ENCODE assay signal across 1 cellular context in genomic region chr6:42960243-42961019, GRCh38.
A peak's percentile ranks its signal among the peaks of the same experiment; 100 is the strongest.
TF ChIP-seq lines count a peak whose summit lies in the region.

Gene GNMT, plus strand, starts transcription at chr6:42960754. Its CDS starts 14 bp downstream, at chr6:42960768.

TF ChIP-seq in HEK293, 187 proteins besides CTCF, POLR2A, EP300 and RAD21 (continued from another document and continues in another):
- TF ChIP-seq ZBTB49 (tag by site-specific recombination; IDR thresholded peaks at IDR 0.05; ENCODE audit: low read depth): no peak
- TF ChIP-seq ZNF626 (tag by site-specific recombination; IDR thresholded peaks at IDR 0.05): no peak
- TF ChIP-seq ZEB2 (tag by site-specific recombination; IDR thresholded peaks at IDR 0.05): 0 out of 2 replicates have a peak, but pooled peaks have one; percentile 44
- peak; percentile 59; the same call in 1 of the 2 replicates for TF ChIP-seq GLIS2 (tag by site-specific recombination; IDR thresholded peaks at IDR 0.05)
- TF ChIP-seq ZNF488 (tag by site-specific recombination; IDR thresholded peaks at IDR 0.05): no peak
- no peak for TF ChIP-seq ZNF221 (tag by site-specific recombination; IDR thresholded peaks at IDR 0.05; ENCODE audit: borderline replicate concordance)
- TF ChIP-seq ZNF776 (tag by site-specific recombination; IDR thresholded peaks at IDR 0.05; ENCODE audit: borderline replicate concordance): no peak
- TF ChIP-seq ZNF629 (tag by site-specific recombination; IDR thresholded peaks at IDR 0.05): no peak
- TF ChIP-seq ZNF157 (tag by site-specific recombination; IDR thresholded peaks at IDR 0.05): no peak
- no peak for TF ChIP-seq ZNF140 (tag by site-specific recombination; IDR thresholded peaks at IDR 0.05)
- TF ChIP-seq ZFP69B (tag by site-specific recombination; IDR thresholded peaks at IDR 0.05): no peak
- no peak for TF ChIP-seq YY2 (tag by site-specific recombination; IDR thresholded peaks at IDR 0.05)
- TF ChIP-seq ZNF521 (tag by site-specific recombination; IDR thresholded peaks at IDR 0.05): no peak
- no peak for TF ChIP-seq ZNF280D (tag by site-specific recombination; IDR thresholded peaks at IDR 0.05)
- TF ChIP-seq PRDM6 (tag by site-specific recombination; IDR thresholded peaks at IDR 0.05): no peak
- no peak for TF ChIP-seq BCL11A (tag by site-specific recombination; IDR thresholded peaks at IDR 0.05; ENCODE audit: low read depth)
- TF ChIP-seq ZBTB48 (tag by site-specific recombination; IDR thresholded peaks at IDR 0.05): no peak
- TF ChIP-seq ZNF707 (tag by site-specific recombination; IDR thresholded peaks at IDR 0.05): no peak
- TF ChIP-seq KLF16 (tag by site-specific recombination; IDR thresholded peaks at IDR 0.05): 0 out of 2 replicates have a peak, but pooled peaks have one; percentile 34
- no peak for TF ChIP-seq HIC1 (tag by site-specific recombination; IDR thresholded peaks at IDR 0.05)
- no peak for TF ChIP-seq ZNF184 (tag by site-specific recombination; IDR thresholded peaks at IDR 0.05)
- TF ChIP-seq ZNF621 (tag by site-specific recombination; IDR thresholded peaks at IDR 0.05): no peak
- no peak for TF ChIP-seq MZF1 (tag by site-specific recombination; IDR thresholded peaks at IDR 0.05; ENCODE audit: borderline replicate concordance)
- TF ChIP-seq ZNF837 (tag by site-specific recombination; IDR thresholded peaks at IDR 0.05): no peak
- TF ChIP-seq ZNF692 (tag by site-specific recombination; IDR thresholded peaks at IDR 0.05): no peak
- TF ChIP-seq SALL2 (tag by site-specific recombination; IDR thresholded peaks at IDR 0.05; ENCODE audit: borderline replicate concordance): no peak
- no peak for TF ChIP-seq ZNF518A (tag by site-specific recombination; conservative IDR thresholded peaks at IDR 0.05; ENCODE audit: low read depth)
- TF ChIP-seq ZNF37A (tag by site-specific recombination; IDR thresholded peaks at IDR 0.05): no peak
- no peak for TF ChIP-seq ZNF704 (tag by site-specific recombination; IDR thresholded peaks at IDR 0.05)
- peak; percentile 83 for TF ChIP-seq ZBTB20 (tag by site-specific recombination; IDR thresholded peaks at IDR 0.05)
- TF ChIP-seq SP3 (tag by site-specific recombination; IDR thresholded peaks at IDR 0.05): peak; percentile 42; the same call in 1 of the 2 replicates
- peak; percentile 67 for TF ChIP-seq PRDM10 (tag by site-specific recombination; IDR thresholded peaks at IDR 0.05)
- TF ChIP-seq ZNF514 (tag by site-specific recombination; IDR thresholded peaks at IDR 0.05): no peak
- TF ChIP-seq EGR2 (tag by site-specific recombination; IDR thresholded peaks at IDR 0.05; ENCODE audit: low read depth): no peak
